ENCODE assay signal across 1 cellular context in the genomic region with DNA sequence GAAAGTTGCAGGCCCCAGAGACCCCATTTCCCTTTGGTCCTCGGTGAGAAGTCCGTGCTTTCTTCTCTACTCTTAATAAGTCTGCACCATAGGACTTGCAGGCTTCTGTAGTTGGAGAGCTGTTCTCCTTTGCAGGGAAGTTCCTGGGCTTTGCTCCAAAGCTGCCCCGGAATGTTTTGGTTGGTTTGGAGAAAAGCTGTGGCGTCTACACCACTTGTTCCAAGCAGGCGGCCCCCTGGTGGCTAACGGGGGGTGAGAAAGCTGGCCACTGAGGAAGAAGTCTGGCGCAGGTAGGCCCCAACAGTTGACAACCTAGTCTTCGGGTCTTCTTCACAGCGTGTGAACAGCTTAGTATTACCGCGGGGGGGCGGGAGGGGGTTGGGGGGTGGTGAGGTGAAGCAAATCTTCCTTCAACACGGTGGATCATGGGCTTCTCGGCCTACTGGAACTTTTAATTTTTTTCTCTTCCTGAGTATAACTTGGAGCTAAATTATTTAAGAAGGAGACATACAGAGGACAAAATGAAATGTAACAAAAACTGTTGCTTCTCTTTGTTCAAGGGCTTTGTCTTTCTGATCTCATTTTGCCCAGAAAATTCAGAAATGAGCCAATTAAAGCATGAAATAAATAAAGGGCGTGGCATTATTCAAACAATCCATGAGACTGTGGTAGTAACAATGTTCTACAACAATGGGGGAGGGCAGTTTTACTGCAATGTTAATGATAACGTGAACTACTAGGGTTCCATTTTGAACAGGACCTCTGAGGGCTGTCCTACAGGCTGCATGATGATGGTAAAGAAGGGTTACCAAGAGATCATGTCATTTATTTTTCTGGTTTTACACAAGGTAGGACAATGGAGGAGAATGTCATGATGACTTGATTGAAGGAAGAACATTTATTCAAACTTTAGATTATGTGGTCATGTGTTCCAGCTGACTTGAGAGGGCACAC.
A peak's percentile ranks its signal among the peaks of the same experiment; 100 is the strongest.
TF ChIP-seq lines count a peak whose summit lies in the region.

No MANE protein-coding gene starts in this region.

TF ChIP-seq in K562, 482 proteins besides CTCF, POLR2A, EP300 and RAD21 (continued from another document and continues in another):
- peak; percentile 66; the same call in 1 of the 2 replicates for TF ChIP-seq HINFP (tag; conservative IDR thresholded peaks at IDR 0.05; ENCODE audit: low read depth)
- peak; percentile 26 for TF ChIP-seq SMAD1 (IDR thresholded peaks at IDR 0.05; ENCODE audit: low read depth, low read length, partially characterized antibody)
- TF ChIP-seq, protein P1, sequence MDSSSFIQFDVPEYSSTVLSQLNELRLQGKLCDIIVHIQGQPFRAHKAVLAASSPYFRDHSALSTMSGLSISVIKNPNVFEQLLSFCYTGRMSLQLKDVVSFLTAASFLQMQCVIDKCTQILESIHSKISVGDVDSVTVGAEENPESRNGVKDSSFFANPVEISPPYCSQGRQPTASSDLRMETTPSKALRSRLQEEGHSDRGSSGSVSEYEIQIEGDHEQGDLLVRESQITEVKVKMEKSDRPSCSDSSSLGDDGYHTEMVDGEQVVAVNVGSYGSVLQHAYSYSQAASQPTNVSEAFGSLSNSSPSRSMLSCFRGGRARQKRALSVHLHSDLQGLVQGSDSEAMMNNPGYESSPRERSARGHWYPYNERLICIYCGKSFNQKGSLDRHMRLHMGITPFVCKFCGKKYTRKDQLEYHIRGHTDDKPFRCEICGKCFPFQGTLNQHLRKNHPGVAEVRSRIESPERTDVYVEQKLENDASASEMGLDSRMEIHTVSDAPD (CRISPR knock-in tag; IDR thresholded peaks at IDR 0.05), result peak; percentile 75; the same call in 1 of the 2 replicates
- 0 out of 2 replicates have a peak, but pooled peaks have one; percentile 34 for TF ChIP-seq HDAC8 (tag; IDR thresholded peaks at IDR 0.05)
- TF ChIP-seq MYBL2 (IDR thresholded peaks at IDR 0.05; ENCODE audit: low read depth), result no peak
- TF ChIP-seq MYBL2 (CRISPR knock-in tag; IDR thresholded peaks at IDR 0.05; ENCODE audit: borderline replicate concordance), result no peak
- 0 out of 3 replicates have a peak, but pooled peaks of 1 of the 2 experiments have one; percentile 35 for TF ChIP-seq CBX3 (IDR thresholded peaks at IDR 0.05; ENCODE audit: borderline replicate concordance in 1 of 2, low read length in 2 of 2)
- TF ChIP-seq, protein P2, sequence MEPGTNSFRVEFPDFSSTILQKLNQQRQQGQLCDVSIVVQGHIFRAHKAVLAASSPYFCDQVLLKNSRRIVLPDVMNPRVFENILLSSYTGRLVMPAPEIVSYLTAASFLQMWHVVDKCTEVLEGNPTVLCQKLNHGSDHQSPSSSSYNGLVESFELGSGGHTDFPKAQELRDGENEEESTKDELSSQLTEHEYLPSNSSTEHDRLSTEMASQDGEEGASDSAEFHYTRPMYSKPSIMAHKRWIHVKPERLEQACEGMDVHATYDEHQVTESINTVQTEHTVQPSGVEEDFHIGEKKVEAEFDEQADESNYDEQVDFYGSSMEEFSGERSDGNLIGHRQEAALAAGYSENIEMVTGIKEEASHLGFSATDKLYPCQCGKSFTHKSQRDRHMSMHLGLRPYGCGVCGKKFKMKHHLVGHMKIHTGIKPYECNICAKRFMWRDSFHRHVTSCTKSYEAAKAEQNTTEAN (CRISPR knock-in tag; IDR thresholded peaks at IDR 0.05), result no peak
- TF ChIP-seq POLR2B (IDR thresholded peaks at IDR 0.05; ENCODE audit: low read depth, partially characterized antibody), result no peak
- TF ChIP-seq ZNF668 (CRISPR knock-in tag; IDR thresholded peaks at IDR 0.05), result peak; percentile 75
- peak; percentile 38; the same call in 1 of the 2 replicates for TF ChIP-seq ELF1 (tag; IDR thresholded peaks at IDR 0.05)
- peak; percentile 72 for TF ChIP-seq ZNF584 (CRISPR knock-in tag; IDR thresholded peaks at IDR 0.05; ENCODE audit: low read depth)
- TF ChIP-seq, protein P3, sequence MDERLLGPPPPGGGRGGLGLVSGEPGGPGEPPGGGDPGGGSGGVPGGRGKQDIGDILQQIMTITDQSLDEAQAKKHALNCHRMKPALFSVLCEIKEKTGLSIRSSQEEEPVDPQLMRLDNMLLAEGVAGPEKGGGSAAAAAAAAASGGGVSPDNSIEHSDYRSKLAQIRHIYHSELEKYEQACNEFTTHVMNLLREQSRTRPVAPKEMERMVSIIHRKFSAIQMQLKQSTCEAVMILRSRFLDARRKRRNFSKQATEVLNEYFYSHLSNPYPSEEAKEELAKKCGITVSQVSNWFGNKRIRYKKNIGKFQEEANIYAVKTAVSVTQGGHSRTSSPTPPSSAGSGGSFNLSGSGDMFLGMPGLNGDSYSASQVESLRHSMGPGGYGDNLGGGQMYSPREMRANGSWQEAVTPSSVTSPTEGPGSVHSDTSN (CRISPR knock-in tag; IDR thresholded peaks at IDR 0.05; ENCODE audit: low read depth), result no peak
- TF ChIP-seq, protein P3 (tag; conservative IDR thresholded peaks at IDR 0.05; ENCODE audit: low read depth), result 0 out of 2 replicates have a peak, but pooled peaks have one; percentile 11
- TF ChIP-seq, protein P4, sequence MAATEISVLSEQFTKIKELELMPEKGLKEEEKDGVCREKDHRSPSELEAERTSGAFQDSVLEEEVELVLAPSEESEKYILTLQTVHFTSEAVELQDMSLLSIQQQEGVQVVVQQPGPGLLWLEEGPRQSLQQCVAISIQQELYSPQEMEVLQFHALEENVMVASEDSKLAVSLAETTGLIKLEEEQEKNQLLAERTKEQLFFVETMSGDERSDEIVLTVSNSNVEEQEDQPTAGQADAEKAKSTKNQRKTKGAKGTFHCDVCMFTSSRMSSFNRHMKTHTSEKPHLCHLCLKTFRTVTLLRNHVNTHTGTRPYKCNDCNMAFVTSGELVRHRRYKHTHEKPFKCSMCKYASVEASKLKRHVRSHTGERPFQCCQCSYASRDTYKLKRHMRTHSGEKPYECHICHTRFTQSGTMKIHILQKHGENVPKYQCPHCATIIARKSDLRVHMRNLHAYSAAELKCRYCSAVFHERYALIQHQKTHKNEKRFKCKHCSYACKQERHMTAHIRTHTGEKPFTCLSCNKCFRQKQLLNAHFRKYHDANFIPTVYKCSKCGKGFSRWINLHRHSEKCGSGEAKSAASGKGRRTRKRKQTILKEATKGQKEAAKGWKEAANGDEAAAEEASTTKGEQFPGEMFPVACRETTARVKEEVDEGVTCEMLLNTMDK (IDR thresholded peaks at IDR 0.05; ENCODE audit: borderline replicate concordance, insufficient read depth, low read depth, low read length, poor library complexity, severe bottlenecking), result peak; percentile 94
- no peak for TF ChIP-seq RBM14 (IDR thresholded peaks at IDR 0.05; ENCODE audit: borderline replicate concordance, insufficient read depth, low read depth, low read length)
- TF ChIP-seq MTF1 (CRISPR knock-in tag; IDR thresholded peaks at IDR 0.05; ENCODE audit: borderline replicate concordance), result no peak
- TF ChIP-seq RBBP5 (IDR thresholded peaks at IDR 0.05; ENCODE audit: borderline replicate concordance, insufficient read depth, low read length, poor library complexity, severe bottlenecking), result peak; percentile 50
- peak in 1 of 3 experiments; percentile 69 for TF ChIP-seq YY1 (IDR thresholded peaks at IDR 0.05; ENCODE audit: borderline replicate concordance in 1 of 3, control insufficient read depth in 1 of 3, extremely low read depth in 1 of 3, insufficient read depth in 3 of 3, insufficient read length in 1 of 3, insufficient replicate concordance in 2 of 3, low read depth in 1 of 3, low read length in 2 of 3)
- TF ChIP-seq ZFP91 (CRISPR knock-in tag; IDR thresholded peaks at IDR 0.05), result 0 out of 2 replicates have a peak, but pooled peaks have one; percentile 23
- 0 out of 2 replicates have a peak, but pooled peaks have one; percentile 14 for TF ChIP-seq HCFC1 (IDR thresholded peaks at IDR 0.05; ENCODE audit: low read depth, low read length)
- TF ChIP-seq ZFP36 (IDR thresholded peaks at IDR 0.05; ENCODE audit: low read depth, low read length, partially characterized antibody), result peak; percentile 30
- no peak for TF ChIP-seq CCNT2 (IDR thresholded peaks at IDR 0.05; ENCODE audit: borderline replicate concordance, extremely low read depth, insufficient read length, low read depth, low read length)
- peak; percentile 50; the same call in 1 of the 2 replicates for TF ChIP-seq ZBTB7A (IDR thresholded peaks at IDR 0.05; ENCODE audit: borderline replicate concordance, control insufficient read depth, low read depth, low read length)
- TF ChIP-seq MTA1 (IDR thresholded peaks at IDR 0.05; ENCODE audit: borderline replicate concordance), result no peak
- TF ChIP-seq MEIS2 (IDR thresholded peaks at IDR 0.05; ENCODE audit: partially characterized antibody), result no peak
- TF ChIP-seq EHMT2 (IDR thresholded peaks at IDR 0.05), result no peak
- TF ChIP-seq TOE1 (IDR thresholded peaks at IDR 0.05; ENCODE audit: borderline replicate concordance), result no peak
- no peak for TF ChIP-seq TOE1 (CRISPR knock-in tag; IDR thresholded peaks at IDR 0.05; ENCODE audit: borderline replicate concordance, low read depth)
- no peak for TF ChIP-seq HNRNPK (IDR thresholded peaks at IDR 0.05; ENCODE audit: low read depth, low read length, poor library complexity, severe bottlenecking)
- TF ChIP-seq IRF2 (CRISPR knock-in tag; IDR thresholded peaks at IDR 0.05), result no peak
- no peak for TF ChIP-seq TFAM (CRISPR knock-in tag; conservative IDR thresholded peaks at IDR 0.05)
- TF ChIP-seq RBM39 (optimal IDR thresholded peaks at IDR 0.05; ENCODE audit: low read depth, low read length), result no peak
- TF ChIP-seq JUND (IDR thresholded peaks at IDR 0.05; ENCODE audit: borderline replicate concordance, low read depth, low read length), result peak; percentile 57
- no peak; the same call in 2 of the 3 replicates for TF ChIP-seq JUND (tag; IDR thresholded peaks at IDR 0.05; ENCODE audit: borderline replicate concordance, low read depth, low read length)
- TF ChIP-seq ATF7 (IDR thresholded peaks at IDR 0.05), result 0 out of 2 replicates have a peak, but pooled peaks have one; percentile 19
- TF ChIP-seq IRF9 (tag; IDR thresholded peaks at IDR 0.05), result peak; percentile 57; the same call in 1 of the 2 replicates
- TF ChIP-seq ZNF347 (CRISPR knock-in tag; IDR thresholded peaks at IDR 0.05; ENCODE audit: low read depth), result 0 out of 2 replicates have a peak, but pooled peaks have one; percentile 27
- TF ChIP-seq ZEB2 (IDR thresholded peaks at IDR 0.05), result peak; percentile 30; the same call in 1 of the 2 replicates
- TF ChIP-seq, protein P5, sequence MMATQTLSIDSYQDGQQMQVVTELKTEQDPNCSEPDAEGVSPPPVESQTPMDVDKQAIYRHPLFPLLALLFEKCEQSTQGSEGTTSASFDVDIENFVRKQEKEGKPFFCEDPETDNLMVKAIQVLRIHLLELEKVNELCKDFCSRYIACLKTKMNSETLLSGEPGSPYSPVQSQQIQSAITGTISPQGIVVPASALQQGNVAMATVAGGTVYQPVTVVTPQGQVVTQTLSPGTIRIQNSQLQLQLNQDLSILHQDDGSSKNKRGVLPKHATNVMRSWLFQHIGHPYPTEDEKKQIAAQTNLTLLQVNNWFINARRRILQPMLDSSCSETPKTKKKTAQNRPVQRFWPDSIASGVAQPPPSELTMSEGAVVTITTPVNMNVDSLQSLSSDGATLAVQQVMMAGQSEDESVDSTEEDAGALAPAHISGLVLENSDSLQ (IDR thresholded peaks at IDR 0.05), result no peak
- TF ChIP-seq TBP (optimal IDR thresholded peaks at IDR 0.05; ENCODE audit: low read depth, low read length), result no peak
